Comparison of ENCODE assay signal across 22 cellular contexts in genomic region chr17:33561935-33562334, GRCh38.
A peak's percentile ranks its signal among the peaks of the same experiment; 100 is the strongest.
DNase-seq lines count a peak whose midpoint lies in the region; ATAC-seq, FAIRE-seq and TF ChIP-seq lines count a peak whose summit lies in the region.
"Had no signal": no experiment of that assay in that cellular context is flagged by ENCODE, and none has a peak within 500 bp of the region (broad histone marks: within the 10 kb centered on the region; RNA-seq: fewer than 3 reads in every experiment).

No MANE protein-coding gene starts in this region.

- H3K4me1 Mint-ChIP-seq in Calu3 (ENCODE audit: low read depth, unreplicated experiment) = peaks cover 8% of the 10 kb centered on the region
- H3K4me1 Mint-ChIP-seq: B cell; CD4-positive, alpha-beta memory T cell had no signal

- H3K4me2 ChIP-seq in BLaER1 (peak overlapping the region; percentile 79), neural cell (ENCODE audit: low read length) (no peak overlapping the region)

- CTCF ChIA-PET in HEK293T (lab: Yijun Ruan, JAX) = interaction anchor here (0.7 kb wide), 1 partner anchor 1246 kb away, joined by 4 read pairs; no protein-coding TSS in a partner anchor
- CTCF ChIA-PET in Calu3 (lab: Charles Lee) = no interaction called here

- no peak overlapping the region for H2AFZ ChIP-seq in neural cell (ENCODE audit: low read depth, low read length)

- no peak overlapping the region for H3K27ac Mint-ChIP-seq in Calu3 (ENCODE audit: unreplicated experiment)
- H3K27ac Mint-ChIP-seq: B cell; CD4-positive, alpha-beta memory T cell had no signal

- no peak overlapping the region for H3K27ac ChIP-seq in BLaER1
- peak overlapping the region; percentile 62 for H3K27ac ChIP-seq in VCaP
- peak overlapping the region; percentile 62 for H3K27ac ChIP-seq in neural cell (ENCODE audit: low read length)
- H3K27ac ChIP-seq: 22Rv1 had no signal

- no peaks in the 10 kb centered on the region for H3K79me2 ChIP-seq in neural cell (replicated peaks; ENCODE audit: insufficient read depth, low read length)

- TF ChIP-seq EP300 in neural cell (conservative IDR thresholded peaks at IDR 0.05; ENCODE audit: poor library complexity, severe bottlenecking) = no peak

- no peak overlapping the region for H3K9ac ChIP-seq in BLaER1
- no peak overlapping the region for H3K9ac ChIP-seq in neural cell (ENCODE audit: low read length)

- H3K36me3 Mint-ChIP-seq in Calu3 (ENCODE audit: insufficient read depth, unreplicated experiment) = no peaks in the 10 kb centered on the region
- H3K36me3 Mint-ChIP-seq: CD4-positive, alpha-beta memory T cell had no signal

- H3K9me3 ChIP-seq in BLaER1 = peaks cover 21% of the 10 kb centered on the region
- H3K9me3 ChIP-seq in neural cell (ENCODE audit: low read length) = no peaks in the 10 kb centered on the region
- H3K9me3 ChIP-seq: Caco-2, HAP-1 had no signal

- H3K4me3 Mint-ChIP-seq in Calu3 (ENCODE audit: low read depth, unreplicated experiment) = no peak overlapping the region
- H3K4me3 Mint-ChIP-seq: B cell; CD4-positive, alpha-beta memory T cell had no signal

- H3K4me3 ChIP-seq in BLaER1 = no peak overlapping the region
- H3K4me3 ChIP-seq in neural cell (ENCODE audit: low read length) = peak overlapping the region; percentile 4
- H3K4me3 ChIP-seq: HAP-1 had no signal

- peak; percentile 66 for FAIRE-seq in GM12892 (lab: Jason Lieb, UNC)
- FAIRE-seq: A204.1, D721Med, GM18507, H54 had no signal

- no peak for TF ChIP-seq POLR2A in GM12892 (IDR thresholded peaks at IDR 0.05; ENCODE audit: low read depth, low read length)

- no peak for TF ChIP-seq RAD21 in neural cell (conservative IDR thresholded peaks at IDR 0.05)

- peaks cover 26% of the 10 kb centered on the region for H3K27me3 Mint-ChIP-seq in Calu3 (ENCODE audit: unreplicated experiment)
- H3K27me3 Mint-ChIP-seq: B cell had no signal

- BruUV-seq in Calu3 (replicated peaks; lab: Mats Ljungman, UMichigan) = no TSS peak

- peaks cover 38% of the 10 kb centered on the region for H3K4me1 ChIP-seq in BLaER1
- H3K4me1 ChIP-seq: Caco-2, HAP-1 had no signal

- H4K20me1 ChIP-seq in BLaER1 (no peaks in the 10 kb centered on the region), neural cell (ENCODE audit: insufficient read depth) (no peaks in the 10 kb centered on the region)

- peaks cover 4% of the 10 kb centered on the region for H3K9me3 Mint-ChIP-seq in Calu3 (ENCODE audit: low read depth, unreplicated experiment)

- no peaks in the 10 kb centered on the region for H3K9me2 ChIP-seq in neural cell (ENCODE audit: insufficient read depth, low read length)

- H3K27me3 ChIP-seq in BLaER1 (no peaks in the 10 kb centered on the region), neural cell (ENCODE audit: insufficient read depth, low read depth, low read length) (no peaks in the 10 kb centered on the region)

- TF ChIP-seq CTCF in VCaP (conservative IDR thresholded peaks at IDR 0.05) (no peak), neural cell (IDR thresholded peaks at IDR 0.05; ENCODE audit: poor library complexity, severe bottlenecking) (no peak), Calu3 (IDR thresholded peaks at IDR 0.05; ENCODE audit: unreplicated experiment) (no peak)

- intact Hi-C loops in Calu3 (cut with micrococcal nuclease; ENCODE audit: unreplicated experiment) = no loop called here

- DNase-seq in GM12892 (ENCODE audit: insufficient read length) (no peak), HEK293T (ENCODE audit: extremely low spot score) (no peak), Calu3 (no peak), OCI-M2 (lab: John Stamatoyannopoulos, UW; ENCODE audit: unreplicated experiment) (no peak)
- DNase-seq: C1 segment of cervical spinal cord; Caco-2; CD4-positive, alpha-beta memory T cell; DMS 273 treated with DMSO at 0.1 percent for 48 hours; DMS79; GF-D8; GOT3 had no signal

- ATAC-seq in GM18868 (IDR thresholded peaks at IDR 0.05; ENCODE audit: unreplicated experiment) = no peak

- no peaks in the 10 kb centered on the region for H3F3A ChIP-seq in neural cell (ENCODE audit: insufficient read depth, low read length, poor library complexity, severe bottlenecking)

- H3K36me3 ChIP-seq in BLaER1 (no peaks in the 10 kb centered on the region), neural cell (ENCODE audit: insufficient read depth, low read length) (no peaks in the 10 kb centered on the region)
- H3K36me3 ChIP-seq: HAP-1 had no signal

- POLR2A ChIA-PET in HEK293T (lab: Yijun Ruan, JAX) = no interaction called here

TF ChIP-seq in neural cell, 6 proteins besides CTCF, POLR2A, EP300 and RAD21:
- TF ChIP-seq EZH2 (IDR thresholded peaks at IDR 0.05; ENCODE audit: borderline replicate concordance, insufficient read depth, low read length, poor library complexity, severe bottlenecking) (no peak), POLR2AphosphoS5 (IDR thresholded peaks at IDR 0.05) (no peak), REST (IDR thresholded peaks at IDR 0.05; ENCODE audit: borderline replicate concordance) (peak; percentile 44), SMC3 (conservative IDR thresholded peaks at IDR 0.05; ENCODE audit: poor library complexity) (no peak)

TF ChIP-seq in HEK293T, 16 proteins besides CTCF, POLR2A, EP300 and RAD21:
- no peak for TF ChIP-seq FOXA1 (IDR thresholded peaks at IDR 0.05)
- no peak for TF ChIP-seq NFRKB (IDR thresholded peaks at IDR 0.05)
- TF ChIP-seq PKNOX1 (IDR thresholded peaks at IDR 0.05) = no peak
- TF ChIP-seq SP1 (IDR thresholded peaks at IDR 0.05) = no peak
- no peak for TF ChIP-seq L3MBTL2 (conservative IDR thresholded peaks at IDR 0.05)
- TF ChIP-seq TARDBP (IDR thresholded peaks at IDR 0.05) = no peak
- no peak for TF ChIP-seq HDGF (IDR thresholded peaks at IDR 0.05; ENCODE audit: borderline replicate concordance)
- TF ChIP-seq BHLHE40 (IDR thresholded peaks at IDR 0.05; ENCODE audit: borderline replicate concordance) = no peak
- TF ChIP-seq LEF1 (IDR thresholded peaks at IDR 0.05; ENCODE audit: borderline replicate concordance) = no peak
- no peak for TF ChIP-seq FOXK2 (IDR thresholded peaks at IDR 0.05)
- TF ChIP-seq ARNT (IDR thresholded peaks at IDR 0.05) = no peak
- TF ChIP-seq ELF4 (IDR thresholded peaks at IDR 0.05) = no peak
- no peak for TF ChIP-seq FOXM1 (IDR thresholded peaks at IDR 0.05; ENCODE audit: borderline replicate concordance)
- TF ChIP-seq CTBP1 (IDR thresholded peaks at IDR 0.05; ENCODE audit: borderline replicate concordance) = no peak
- no peak for TF ChIP-seq ZNF384 (IDR thresholded peaks at IDR 0.05)
- no peak for TF ChIP-seq SUZ12 (IDR thresholded peaks at IDR 0.05)
